Comparison of ENCODE assay signal across 22 cellular contexts in genomic region chr10:4296165-4296564, GRCh38.
"Had no signal": no experiment of that assay in that cellular context is flagged by ENCODE, and none has a peak within 500 bp of the region (broad histone marks: within the 10 kb centered on the region; RNA-seq: fewer than 3 reads in every experiment).

No MANE protein-coding gene starts in this region.

- H3K27me3 ChIP-seq: colonic mucosa, hepatocyte, pancreas, stomach, transverse colon had no signal

- H3K4me1 Mint-ChIP-seq: naive thymus-derived CD4-positive, alpha-beta T cell; nephron progenitor cell had no signal

- H3K4me1 ChIP-seq: colonic mucosa, pancreas, stomach, transverse colon had no signal

- H3K27ac ChIP-seq: colonic mucosa, hepatocyte, pancreas, stomach, thoracic aorta, transverse colon had no signal

- H2AFZ ChIP-seq: hepatocyte had no signal

- H3K4me3 ChIP-seq: colonic mucosa, hepatocyte, pancreas, stomach, thoracic aorta, transverse colon had no signal

- DNase-seq: colonic mucosa; dermis blood vessel endothelial cell; erythroblast; foreskin melanocyte; head of caudate nucleus; kidney glomerular epithelial cell; naive thymus-derived CD4-positive, alpha-beta T cell; nephron progenitor cell; occipital lobe; pancreas; right cardiac atrium; small intestine; stimulated activated CD4-positive, alpha-beta T cell treated with anti-CD3 and anti-CD28 coated beads, Interleukin-12 subunit alpha, Interleukin-12 subunit beta, amount 100 ng/mL, for 4 hours; stimulated activated naive CD4-positive, alpha-beta T cell; stomach; substantia nigra; transverse colon had no signal

- ATAC-seq: naive thymus-derived CD4-positive, alpha-beta T cell; pancreas; right cardiac atrium had no signal

- FAIRE-seq: endothelial cell of umbilical vein, islet of Langerhans, pancreas, small intestine had no signal

- H3K27ac Mint-ChIP-seq: naive thymus-derived CD4-positive, alpha-beta T cell; nephron progenitor cell; progenitor cell of endocrine pancreas had no signal

- H3K79me2 ChIP-seq: hepatocyte had no signal

- H3K27me3 Mint-ChIP-seq: progenitor cell of endocrine pancreas had no signal

- H3K36me3 Mint-ChIP-seq: naive thymus-derived CD4-positive, alpha-beta T cell had no signal

- H3K4me2 ChIP-seq: hepatocyte had no signal

- H3K36me3 ChIP-seq: colonic mucosa, pancreas, stomach, thoracic aorta, transverse colon had no signal

- H3K4me3 Mint-ChIP-seq: naive thymus-derived CD4-positive, alpha-beta T cell; nephron progenitor cell had no signal

- H3K9me3 ChIP-seq: colonic mucosa, pancreas, stomach, thoracic aorta, transverse colon had no signal
